In genomic region chr22:35749808-35750207, GRCh38 we compare ENCODE assay signal across 1 cellular context.
TF ChIP-seq lines count a peak whose summit lies in the region.

No MANE protein-coding gene starts in this region.

TF ChIP-seq in GM12878, 131 proteins besides CTCF, POLR2A, EP300 and RAD21 (continued from another document and continues in another):
- TF ChIP-seq, protein P1, sequence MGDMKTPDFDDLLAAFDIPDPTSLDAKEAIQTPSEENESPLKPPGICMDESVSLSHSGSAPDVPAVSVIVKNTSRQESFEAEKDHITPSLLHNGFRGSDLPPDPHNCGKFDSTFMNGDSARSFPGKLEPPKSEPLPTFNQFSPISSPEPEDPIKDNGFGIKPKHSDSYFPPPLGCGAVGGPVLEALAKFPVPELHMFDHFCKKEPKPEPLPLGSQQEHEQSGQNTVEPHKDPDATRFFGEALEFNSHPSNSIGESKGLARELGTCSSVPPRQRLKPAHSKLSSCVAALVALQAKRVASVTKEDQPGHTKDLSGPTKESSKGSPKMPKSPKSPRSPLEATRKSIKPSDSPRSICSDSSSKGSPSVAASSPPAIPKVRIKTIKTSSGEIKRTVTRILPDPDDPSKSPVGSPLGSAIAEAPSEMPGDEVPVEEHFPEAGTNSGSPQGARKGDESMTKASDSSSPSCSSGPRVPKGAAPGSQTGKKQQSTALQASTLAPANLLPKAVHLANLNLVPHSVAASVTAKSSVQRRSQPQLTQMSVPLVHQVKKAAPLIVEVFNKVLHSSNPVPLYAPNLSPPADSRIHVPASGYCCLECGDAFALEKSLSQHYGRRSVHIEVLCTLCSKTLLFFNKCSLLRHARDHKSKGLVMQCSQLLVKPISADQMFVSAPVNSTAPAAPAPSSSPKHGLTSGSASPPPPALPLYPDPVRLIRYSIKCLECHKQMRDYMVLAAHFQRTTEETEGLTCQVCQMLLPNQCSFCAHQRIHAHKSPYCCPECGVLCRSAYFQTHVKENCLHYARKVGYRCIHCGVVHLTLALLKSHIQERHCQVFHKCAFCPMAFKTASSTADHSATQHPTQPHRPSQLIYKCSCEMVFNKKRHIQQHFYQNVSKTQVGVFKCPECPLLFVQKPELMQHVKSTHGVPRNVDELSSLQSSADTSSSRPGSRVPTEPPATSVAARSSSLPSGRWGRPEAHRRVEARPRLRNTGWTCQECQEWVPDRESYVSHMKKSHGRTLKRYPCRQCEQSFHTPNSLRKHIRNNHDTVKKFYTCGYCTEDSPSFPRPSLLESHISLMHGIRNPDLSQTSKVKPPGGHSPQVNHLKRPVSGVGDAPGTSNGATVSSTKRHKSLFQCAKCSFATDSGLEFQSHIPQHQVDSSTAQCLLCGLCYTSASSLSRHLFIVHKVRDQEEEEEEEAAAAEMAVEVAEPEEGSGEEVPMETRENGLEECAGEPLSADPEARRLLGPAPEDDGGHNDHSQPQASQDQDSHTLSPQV (IDR thresholded peaks at IDR 0.05) = no peak
- TF ChIP-seq SP1 (IDR thresholded peaks at IDR 0.05; ENCODE audit: low read depth, low read length) (no peak), NFYA (IDR thresholded peaks at IDR 0.05; ENCODE audit: borderline replicate concordance, low read depth, low read length) (no peak), ZBED1 (IDR thresholded peaks at IDR 0.05; ENCODE audit: borderline replicate concordance) (no peak), E2F8 (IDR thresholded peaks at IDR 0.05; ENCODE audit: low read depth, partially characterized antibody) (no peak), SMARCA5 (IDR thresholded peaks at IDR 0.05) (no peak), CBX5 (IDR thresholded peaks at IDR 0.05; ENCODE audit: low read depth) (no peak), NR2F1 (conservative IDR thresholded peaks at IDR 0.05) (peak; percentile 79), ZNF217 (IDR thresholded peaks at IDR 0.05) (no peak), ATF7 (IDR thresholded peaks at IDR 0.05; ENCODE audit: low read depth) (no peak), IRF4 (IDR thresholded peaks at IDR 0.05; ENCODE audit: low read depth, low read length) (0 out of 2 replicates have a peak, but pooled peaks have one; percentile 33), PML (IDR thresholded peaks at IDR 0.05; ENCODE audit: low read length) (no peak), NFIC (IDR thresholded peaks at IDR 0.05; ENCODE audit: low read depth, low read length) (peak; percentile 26; the same call in 1 of the 2 replicates), MXI1 (IDR thresholded peaks at IDR 0.05; ENCODE audit: low read depth, low read length) (no peak), FOXM1 (IDR thresholded peaks at IDR 0.05; ENCODE audit: low read depth, low read length) (no peak), PRDM15 (CRISPR knock-in tag; IDR thresholded peaks at IDR 0.05) (no peak), GABPA (IDR thresholded peaks at IDR 0.05; ENCODE audit: low read depth) (no peak), CREM (IDR thresholded peaks at IDR 0.05; ENCODE audit: low read depth) (peak; percentile 25; the same call in 1 of the 2 replicates), TCF3 (IDR thresholded peaks at IDR 0.05; ENCODE audit: borderline replicate concordance, insufficient read depth, low read depth, low read length) (no peak), BCLAF1 (IDR thresholded peaks at IDR 0.05) (no peak)
- TF ChIP-seq, protein P2, sequence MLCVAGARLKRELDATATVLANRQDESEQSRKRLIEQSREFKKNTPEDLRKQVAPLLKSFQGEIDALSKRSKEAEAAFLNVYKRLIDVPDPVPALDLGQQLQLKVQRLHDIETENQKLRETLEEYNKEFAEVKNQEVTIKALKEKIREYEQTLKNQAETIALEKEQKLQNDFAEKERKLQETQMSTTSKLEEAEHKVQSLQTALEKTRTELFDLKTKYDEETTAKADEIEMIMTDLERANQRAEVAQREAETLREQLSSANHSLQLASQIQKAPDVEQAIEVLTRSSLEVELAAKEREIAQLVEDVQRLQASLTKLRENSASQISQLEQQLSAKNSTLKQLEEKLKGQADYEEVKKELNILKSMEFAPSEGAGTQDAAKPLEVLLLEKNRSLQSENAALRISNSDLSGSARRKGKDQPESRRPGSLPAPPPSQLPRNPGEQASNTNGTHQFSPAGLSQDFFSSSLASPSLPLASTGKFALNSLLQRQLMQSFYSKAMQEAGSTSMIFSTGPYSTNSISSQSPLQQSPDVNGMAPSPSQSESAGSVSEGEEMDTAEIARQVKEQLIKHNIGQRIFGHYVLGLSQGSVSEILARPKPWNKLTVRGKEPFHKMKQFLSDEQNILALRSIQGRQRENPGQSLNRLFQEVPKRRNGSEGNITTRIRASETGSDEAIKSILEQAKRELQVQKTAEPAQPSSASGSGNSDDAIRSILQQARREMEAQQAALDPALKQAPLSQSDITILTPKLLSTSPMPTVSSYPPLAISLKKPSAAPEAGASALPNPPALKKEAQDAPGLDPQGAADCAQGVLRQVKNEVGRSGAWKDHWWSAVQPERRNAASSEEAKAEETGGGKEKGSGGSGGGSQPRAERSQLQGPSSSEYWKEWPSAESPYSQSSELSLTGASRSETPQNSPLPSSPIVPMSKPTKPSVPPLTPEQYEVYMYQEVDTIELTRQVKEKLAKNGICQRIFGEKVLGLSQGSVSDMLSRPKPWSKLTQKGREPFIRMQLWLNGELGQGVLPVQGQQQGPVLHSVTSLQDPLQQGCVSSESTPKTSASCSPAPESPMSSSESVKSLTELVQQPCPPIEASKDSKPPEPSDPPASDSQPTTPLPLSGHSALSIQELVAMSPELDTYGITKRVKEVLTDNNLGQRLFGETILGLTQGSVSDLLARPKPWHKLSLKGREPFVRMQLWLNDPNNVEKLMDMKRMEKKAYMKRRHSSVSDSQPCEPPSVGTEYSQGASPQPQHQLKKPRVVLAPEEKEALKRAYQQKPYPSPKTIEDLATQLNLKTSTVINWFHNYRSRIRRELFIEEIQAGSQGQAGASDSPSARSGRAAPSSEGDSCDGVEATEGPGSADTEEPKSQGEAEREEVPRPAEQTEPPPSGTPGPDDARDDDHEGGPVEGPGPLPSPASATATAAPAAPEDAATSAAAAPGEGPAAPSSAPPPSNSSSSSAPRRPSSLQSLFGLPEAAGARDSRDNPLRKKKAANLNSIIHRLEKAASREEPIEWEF (IDR thresholded peaks at IDR 0.05; ENCODE audit: insufficient replicate concordance, low read depth, low read length) = no peak
- TF ChIP-seq, protein P3, sequence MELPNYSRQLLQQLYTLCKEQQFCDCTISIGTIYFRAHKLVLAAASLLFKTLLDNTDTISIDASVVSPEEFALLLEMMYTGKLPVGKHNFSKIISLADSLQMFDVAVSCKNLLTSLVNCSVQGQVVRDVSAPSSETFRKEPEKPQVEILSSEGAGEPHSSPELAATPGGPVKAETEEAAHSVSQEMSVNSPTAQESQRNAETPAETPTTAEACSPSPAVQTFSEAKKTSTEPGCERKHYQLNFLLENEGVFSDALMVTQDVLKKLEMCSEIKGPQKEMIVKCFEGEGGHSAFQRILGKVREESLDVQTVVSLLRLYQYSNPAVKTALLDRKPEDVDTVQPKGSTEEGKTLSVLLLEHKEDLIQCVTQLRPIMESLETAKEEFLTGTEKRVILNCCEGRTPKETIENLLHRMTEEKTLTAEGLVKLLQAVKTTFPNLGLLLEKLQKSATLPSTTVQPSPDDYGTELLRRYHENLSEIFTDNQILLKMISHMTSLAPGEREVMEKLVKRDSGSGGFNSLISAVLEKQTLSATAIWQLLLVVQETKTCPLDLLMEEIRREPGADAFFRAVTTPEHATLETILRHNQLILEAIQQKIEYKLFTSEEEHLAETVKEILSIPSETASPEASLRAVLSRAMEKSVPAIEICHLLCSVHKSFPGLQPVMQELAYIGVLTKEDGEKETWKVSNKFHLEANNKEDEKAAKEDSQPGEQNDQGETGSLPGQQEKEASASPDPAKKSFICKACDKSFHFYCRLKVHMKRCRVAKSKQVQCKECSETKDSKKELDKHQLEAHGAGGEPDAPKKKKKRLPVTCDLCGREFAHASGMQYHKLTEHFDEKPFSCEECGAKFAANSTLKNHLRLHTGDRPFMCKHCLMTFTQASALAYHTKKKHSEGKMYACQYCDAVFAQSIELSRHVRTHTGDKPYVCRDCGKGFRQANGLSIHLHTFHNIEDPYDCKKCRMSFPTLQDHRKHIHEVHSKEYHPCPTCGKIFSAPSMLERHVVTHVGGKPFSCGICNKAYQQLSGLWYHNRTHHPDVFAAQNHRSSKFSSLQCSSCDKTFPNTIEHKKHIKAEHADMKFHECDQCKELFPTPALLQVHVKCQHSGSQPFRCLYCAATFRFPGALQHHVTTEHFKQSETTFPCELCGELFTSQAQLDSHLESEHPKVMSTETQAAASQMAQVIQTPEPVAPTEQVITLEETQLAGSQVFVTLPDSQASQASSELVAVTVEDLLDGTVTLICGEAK (IDR thresholded peaks at IDR 0.05; ENCODE audit: borderline replicate concordance) = no peak
- TF ChIP-seq, protein P4, sequence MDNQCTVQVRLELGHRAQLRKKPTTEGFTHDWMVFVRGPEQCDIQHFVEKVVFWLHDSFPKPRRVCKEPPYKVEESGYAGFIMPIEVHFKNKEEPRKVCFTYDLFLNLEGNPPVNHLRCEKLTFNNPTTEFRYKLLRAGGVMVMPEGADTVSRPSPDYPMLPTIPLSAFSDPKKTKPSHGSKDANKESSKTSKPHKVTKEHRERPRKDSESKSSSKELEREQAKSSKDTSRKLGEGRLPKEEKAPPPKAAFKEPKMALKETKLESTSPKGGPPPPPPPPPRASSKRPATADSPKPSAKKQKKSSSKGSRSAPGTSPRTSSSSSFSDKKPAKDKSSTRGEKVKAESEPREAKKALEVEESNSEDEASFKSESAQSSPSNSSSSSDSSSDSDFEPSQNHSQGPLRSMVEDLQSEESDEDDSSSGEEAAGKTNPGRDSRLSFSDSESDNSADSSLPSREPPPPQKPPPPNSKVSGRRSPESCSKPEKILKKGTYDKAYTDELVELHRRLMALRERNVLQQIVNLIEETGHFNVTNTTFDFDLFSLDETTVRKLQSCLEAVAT (IDR thresholded peaks at IDR 0.05) = peak; percentile 70; the same call in 1 of the 2 replicates
- TF ChIP-seq, protein P5, sequence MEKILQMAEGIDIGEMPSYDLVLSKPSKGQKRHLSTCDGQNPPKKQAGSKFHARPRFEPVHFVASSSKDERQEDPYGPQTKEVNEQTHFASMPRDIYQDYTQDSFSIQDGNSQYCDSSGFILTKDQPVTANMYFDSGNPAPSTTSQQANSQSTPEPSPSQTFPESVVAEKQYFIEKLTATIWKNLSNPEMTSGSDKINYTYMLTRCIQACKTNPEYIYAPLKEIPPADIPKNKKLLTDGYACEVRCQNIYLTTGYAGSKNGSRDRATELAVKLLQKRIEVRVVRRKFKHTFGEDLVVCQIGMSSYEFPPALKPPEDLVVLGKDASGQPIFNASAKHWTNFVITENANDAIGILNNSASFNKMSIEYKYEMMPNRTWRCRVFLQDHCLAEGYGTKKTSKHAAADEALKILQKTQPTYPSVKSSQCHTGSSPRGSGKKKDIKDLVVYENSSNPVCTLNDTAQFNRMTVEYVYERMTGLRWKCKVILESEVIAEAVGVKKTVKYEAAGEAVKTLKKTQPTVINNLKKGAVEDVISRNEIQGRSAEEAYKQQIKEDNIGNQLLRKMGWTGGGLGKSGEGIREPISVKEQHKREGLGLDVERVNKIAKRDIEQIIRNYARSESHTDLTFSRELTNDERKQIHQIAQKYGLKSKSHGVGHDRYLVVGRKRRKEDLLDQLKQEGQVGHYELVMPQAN (conservative IDR thresholded peaks at IDR 0.05) = no peak
